Comparison of ENCODE assay signal across 8 cellular contexts in genomic region chr12:52004042-52004648, GRCh38. TPM values are rescaled to one million over a fixed set of nuclear protein-coding genes. Genes with fewer than 3 reads are reported as not detected.
DNase-seq lines count a peak whose midpoint lies in the region; ATAC-seq and TF ChIP-seq lines count a peak whose summit lies in the region.

No MANE protein-coding gene starts in this region.

- no peak overlapping the region for H3K27ac Mint-ChIP-seq in activated naive CD4-positive, alpha-beta T cell treated with anti-CD3 and anti-CD28 coated beads for 36 hours
- H3K27ac Mint-ChIP-seq in natural killer cell treated with Interleukin-12 subunit alpha and Interleukin-12 subunit beta and Interleukin-15 and Interleukin-18, amount 100 ng/mL, for 72 hours: no peak overlapping the region

- no peak overlapping the region for H3K27ac ChIP-seq in mammary epithelial cell (ENCODE audit: insufficient read depth, low read depth, low read length)
- no peak overlapping the region for H3K27ac ChIP-seq in liver (ENCODE audit: low read depth in 1 of 2, low read length in 2 of 2)

- dilution Hi-C loops in mammary epithelial cell (cut with HindIII; ENCODE audit: low sequenced_read_pairs): no loop called here

- peak; percentile 43 for DNase-seq in activated naive CD4-positive, alpha-beta T cell treated with anti-CD3 and anti-CD28 coated beads for 36 hours
- DNase-seq in activated naive CD4-positive, alpha-beta T cell treated with anti-CD3 and anti-CD28 coated beads, Interleukin-2, amount 50 U/mL, for 16 hours: no peak
- peak; percentile 68 for DNase-seq in NCI-H2196 (lab: John Stamatoyannopoulos, UW; ENCODE audit: unreplicated experiment)
- peak; percentile 40 for DNase-seq in mammary epithelial cell
- DNase-seq in natural killer cell treated with Interleukin-12 subunit alpha and Interleukin-12 subunit beta and Interleukin-15 and Interleukin-18, amount 100 ng/mL, for 72 hours (ENCODE audit: low spot score): no peak
- DNase-seq in AML-193 (lab: John Stamatoyannopoulos, UW): no peak

- no peak overlapping the region for H2AFZ ChIP-seq in mammary epithelial cell (ENCODE audit: low read depth, low read length)

- H3K36me3 ChIP-seq in mammary epithelial cell (ENCODE audit: insufficient read depth, low read length) (no peaks in the 10 kb centered on the region), liver (ENCODE audit: control insufficient read depth in 4 of 4, insufficient read depth in 3 of 4, low read depth in 1 of 4, low read length in 3 of 4) (peaks cover 0 to 4% (median 0%) of the 10 kb centered on the region in 4 donors)

- H3K27me3 ChIP-seq in mammary epithelial cell (ENCODE audit: insufficient read depth, low read length): peaks cover 19% of the 10 kb centered on the region
- peaks cover 0 to 3% (median 0%) of the 10 kb centered on the region in 4 donors for H3K27me3 ChIP-seq in liver (ENCODE audit: control insufficient read depth in 4 of 4, insufficient read depth in 4 of 4, low read length in 3 of 4)

- H3K79me2 ChIP-seq in mammary epithelial cell (ENCODE audit: insufficient read depth, low read length): no peaks in the 10 kb centered on the region

- H3K4me1 Mint-ChIP-seq in activated naive CD4-positive, alpha-beta T cell treated with anti-CD3 and anti-CD28 coated beads for 36 hours (ENCODE audit: low read depth): peaks cover 20% of the 10 kb centered on the region
- peaks cover 13 to 21% of the 10 kb centered on the region in 2 donors for H3K4me1 Mint-ChIP-seq in natural killer cell treated with Interleukin-12 subunit alpha and Interleukin-12 subunit beta and Interleukin-15 and Interleukin-18, amount 100 ng/mL, for 72 hours (ENCODE audit: low read depth in 2 of 2)

- in situ Hi-C loops in mammary epithelial cell (cut with MboI; ENCODE audit: low sequenced_read_pairs in 2 of 2): no loop called here

- H3K4me3 Mint-ChIP-seq in activated naive CD4-positive, alpha-beta T cell treated with anti-CD3 and anti-CD28 coated beads for 36 hours: no peak overlapping the region
- no peak overlapping the region for H3K4me3 Mint-ChIP-seq in natural killer cell treated with Interleukin-12 subunit alpha and Interleukin-12 subunit beta and Interleukin-15 and Interleukin-18, amount 100 ng/mL, for 72 hours

- peaks cover 3% of the 10 kb centered on the region for H3K27me3 Mint-ChIP-seq in activated naive CD4-positive, alpha-beta T cell treated with anti-CD3 and anti-CD28 coated beads for 36 hours (ENCODE audit: low read depth)
- no peaks in the 10 kb centered on the region for H3K27me3 Mint-ChIP-seq in natural killer cell treated with Interleukin-12 subunit alpha and Interleukin-12 subunit beta and Interleukin-15 and Interleukin-18, amount 100 ng/mL, for 72 hours

- intact Hi-C loops in activated naive CD4-positive, alpha-beta T cell treated with anti-CD3 and anti-CD28 coated beads for 36 hours (cut with micrococcal nuclease): no loop called here
- intact Hi-C loops in mammary epithelial cell (cut with micrococcal nuclease): loop anchor here (1.0 kb wide), 1 partner anchor 19 kb away; no protein-coding TSS in a partner anchor

- H3K4me1 ChIP-seq in mammary epithelial cell (ENCODE audit: insufficient read depth, low read length) (peaks cover 6% of the 10 kb centered on the region), liver (ENCODE audit: control insufficient read depth in 4 of 4, insufficient read depth in 4 of 4, low read length in 3 of 4) (peaks cover 2 to 8% (median 8%) of the 10 kb centered on the region in 4 donors)

- H4K20me1 ChIP-seq in mammary epithelial cell (ENCODE audit: insufficient read depth, low read length): no peaks in the 10 kb centered on the region

- CTCF ChIA-PET in activated naive CD4-positive, alpha-beta T cell treated with anti-CD3 and anti-CD28 coated beads for 36 hours (lab: Charles Lee): interaction anchor here (0.6 to 11.9 kb wide), 17 partner anchors 11 to 118 kb away, joined by 3 to 319 read pairs (median 3); no protein-coding TSS in a partner anchor
- CTCF ChIA-PET in mammary epithelial cell (lab: Charles Lee; ENCODE audit: low non-redundant PET): interaction anchor here (0.6 to 2.4 kb wide), 3 partner anchors 19 to 112 kb away, joined by 5 to 14 read pairs (median 7); no protein-coding TSS in a partner anchor

- 53% methylated on average over 5 of the region's 5 CpGs for WGBS in mammary epithelial cell (ENCODE audit: low coverage, missing lambda C conversion rate)
- 58% methylated on average over 5 of the region's 5 CpGs for WGBS in liver

- peak; percentile 84 to 86 for TF ChIP-seq RAD21 in liver (IDR thresholded peaks at IDR 0.05)

- no peaks in the 10 kb centered on the region for H3K9me3 ChIP-seq in mammary epithelial cell (replicated peaks; ENCODE audit: insufficient read depth, low read length)
- H3K9me3 ChIP-seq in liver (ENCODE audit: control insufficient read depth in 4 of 4, low read length in 3 of 4): no peaks in the 10 kb centered on the region

- H3K4me3 ChIP-seq in mammary epithelial cell (replicated peaks in 1 of 3; ENCODE audit: insufficient read depth in 1 of 3, low read depth in 2 of 3, low read length in 3 of 3) (no peak overlapping the region), liver (ENCODE audit: low read depth in 1 of 3, low read length in 3 of 3) (no peak overlapping the region)

- H3K36me3 Mint-ChIP-seq in activated naive CD4-positive, alpha-beta T cell treated with anti-CD3 and anti-CD28 coated beads for 36 hours (ENCODE audit: low read depth): no peaks in the 10 kb centered on the region
- H3K36me3 Mint-ChIP-seq in natural killer cell treated with Interleukin-12 subunit alpha and Interleukin-12 subunit beta and Interleukin-15 and Interleukin-18, amount 100 ng/mL, for 72 hours: no peaks in the 10 kb centered on the region

- H3K9me3 Mint-ChIP-seq in activated naive CD4-positive, alpha-beta T cell treated with anti-CD3 and anti-CD28 coated beads for 36 hours: no peaks in the 10 kb centered on the region
- H3K9me3 Mint-ChIP-seq in natural killer cell treated with Interleukin-12 subunit alpha and Interleukin-12 subunit beta and Interleukin-15 and Interleukin-18, amount 100 ng/mL, for 72 hours: no peaks in the 10 kb centered on the region

- no TSS peak for BruUV-seq in mammary epithelial cell (replicated peaks; lab: Mats Ljungman, UMichigan)

- TF ChIP-seq CTCF in mammary epithelial cell (conservative IDR thresholded peaks at IDR 0.05 in 1 of 2, IDR thresholded peaks at IDR 0.05 in 1 of 2; ENCODE audit: extremely low read depth in 1 of 2, insufficient read depth in 1 of 2, low read depth in 1 of 2, low read length in 2 of 2) (peak; percentile 66 to 78), liver (IDR thresholded peaks at IDR 0.05; ENCODE audit: low read depth, low read length, missing input control) (peak; percentile 53)

- H3K4me2 ChIP-seq in mammary epithelial cell (ENCODE audit: insufficient read depth, low read depth, low read length): no peak overlapping the region

- ATAC-seq in natural killer cell treated with Interleukin-12 subunit alpha and Interleukin-12 subunit beta and Interleukin-15 and Interleukin-18, amount 100 ng/mL, for 72 hours: no peak
- ATAC-seq in GM18858 (IDR thresholded peaks at IDR 0.05; ENCODE audit: unreplicated experiment): no peak

- H3K9ac ChIP-seq in mammary epithelial cell (ENCODE audit: insufficient read depth, low read length) (no peak overlapping the region), liver (ENCODE audit: low read depth in 1 of 2, low read length in 2 of 2) (no peak overlapping the region)

TF ChIP-seq in liver, 16 proteins besides CTCF, POLR2A, EP300 and RAD21:
- no peak for TF ChIP-seq MAX (IDR thresholded peaks at IDR 0.05)
- TF ChIP-seq EGR1 (IDR thresholded peaks at IDR 0.05; ENCODE audit: low read depth in 2 of 2): no peak
- TF ChIP-seq NR2F2 (IDR thresholded peaks at IDR 0.05): no peak
- no peak for TF ChIP-seq HNF4G (IDR thresholded peaks at IDR 0.05)
- TF ChIP-seq, protein P1, sequence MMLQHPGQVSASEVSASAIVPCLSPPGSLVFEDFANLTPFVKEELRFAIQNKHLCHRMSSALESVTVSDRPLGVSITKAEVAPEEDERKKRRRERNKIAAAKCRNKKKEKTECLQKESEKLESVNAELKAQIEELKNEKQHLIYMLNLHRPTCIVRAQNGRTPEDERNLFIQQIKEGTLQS (IDR thresholded peaks at IDR 0.05): no peak

RNA-seq across cellular contexts. Expression of gene TAMALIN, which starts 2.6 kb away (rescaled TPM):
- 10 to 100 TPM; 14.7 to 14.8 TPM for total RNA-seq in activated naive CD4-positive, alpha-beta T cell treated with anti-CD3 and anti-CD28 coated beads for 36 hours
- total RNA-seq in mammary epithelial cell (under 1 TPM in 1 of 2 donors, not detected in 1; 0.50 TPM), liver (1 to 10 TPM; 1.9 to 9.9 TPM)
- polyA plus RNA-seq in mammary epithelial cell (0.10 TPM), liver (1 to 10 TPM; 1.1 to 3.1 TPM)
- polyA minus RNA-seq in mammary epithelial cell: not detected
- total RNA-seq in natural killer cell treated with Interleukin-12 subunit alpha and Interleukin-12 subunit beta and Interleukin-15 and Interleukin-18, amount 100 ng/mL, for 72 hours: 1 to 10 TPM; 5.4 to 5.6 TPM

RNA-seq across cellular contexts. Expression of gene NR4A1, which starts 47.1 kb away (rescaled TPM):
- 10 to 100 TPM; 64.2 to 64.8 TPM for total RNA-seq in activated naive CD4-positive, alpha-beta T cell treated with anti-CD3 and anti-CD28 coated beads for 36 hours
- 1 to 10 TPM in 1 of 2 donors, under 1 TPM in 1; 0.17 to 2.4 TPM for total RNA-seq in mammary epithelial cell
- polyA plus RNA-seq in mammary epithelial cell: 0.44 TPM
- 1.4 TPM for polyA minus RNA-seq in mammary epithelial cell
- total RNA-seq in liver: 1 to 10 TPM in 1 of 2 donors, under 1 TPM in 1; 0.79 to 3.8 TPM
- 1 to 10 TPM; 3.0 to 5.8 TPM for polyA plus RNA-seq in liver
- 1 to 10 TPM; 3.0 to 4.0 TPM for total RNA-seq in natural killer cell treated with Interleukin-12 subunit alpha and Interleukin-12 subunit beta and Interleukin-15 and Interleukin-18, amount 100 ng/mL, for 72 hours

RNA-seq across cellular contexts. Expression of gene ACVR1B, which starts 52.6 kb away (rescaled TPM):
- total RNA-seq in activated naive CD4-positive, alpha-beta T cell treated with anti-CD3 and anti-CD28 coated beads for 36 hours: 1 to 10 TPM; 8.7 to 9.1 TPM
- total RNA-seq in mammary epithelial cell (10 to 100 TPM; 13.7 to 19.6 TPM), liver (10 to 100 TPM in 1 of 2 donors, 1 to 10 TPM in 1; 7.4 to 21.9 TPM)
- polyA plus RNA-seq in mammary epithelial cell (10.8 TPM), liver (10 to 100 TPM in 1 of 2 donors, 1 to 10 TPM in 1; 4.0 to 16.5 TPM)
- 13.8 TPM for polyA minus RNA-seq in mammary epithelial cell
- total RNA-seq in natural killer cell treated with Interleukin-12 subunit alpha and Interleukin-12 subunit beta and Interleukin-15 and Interleukin-18, amount 100 ng/mL, for 72 hours: 10 to 100 TPM; 16.6 to 17.5 TPM

Comparison
In these comparisons a context has a peak if more than half of its experiments do, and no peak if none do; other contexts are left out.
1. DNase-seq: peak in activated naive CD4-positive, alpha-beta T cell treated with anti-CD3 and anti-CD28 coated beads for 36 hours (single experiment), NCI-H2196 (single experiment) and mammary epithelial cell (single experiment); none in activated naive CD4-positive, alpha-beta T cell treated with anti-CD3 and anti-CD28 coated beads, Interleukin-2, amount 50 U/mL, for 16 hours (single experiment), natural killer cell treated with Interleukin-12 subunit alpha and Interleukin-12 subunit beta and Interleukin-15 and Interleukin-18, amount 100 ng/mL, for 72 hours (single experiment) and AML-193 (0 of 2).
2. RNA of gene NR4A1, which starts 47.1 kb away (total RNA-seq): 64.2 to 64.8 TPM in activated naive CD4-positive, alpha-beta T cell treated with anti-CD3 and anti-CD28 coated beads for 36 hours; 3.0 to 4.0 TPM in natural killer cell treated with Interleukin-12 subunit alpha and Interleukin-12 subunit beta and Interleukin-15 and Interleukin-18, amount 100 ng/mL, for 72 hours, 0.79 to 3.8 TPM in liver and 0.17 to 2.4 TPM in mammary epithelial cell; every median in the first group is over 10 times any median in the second.